ENCODE assay signal across 25 cellular contexts in the genomic region with DNA sequence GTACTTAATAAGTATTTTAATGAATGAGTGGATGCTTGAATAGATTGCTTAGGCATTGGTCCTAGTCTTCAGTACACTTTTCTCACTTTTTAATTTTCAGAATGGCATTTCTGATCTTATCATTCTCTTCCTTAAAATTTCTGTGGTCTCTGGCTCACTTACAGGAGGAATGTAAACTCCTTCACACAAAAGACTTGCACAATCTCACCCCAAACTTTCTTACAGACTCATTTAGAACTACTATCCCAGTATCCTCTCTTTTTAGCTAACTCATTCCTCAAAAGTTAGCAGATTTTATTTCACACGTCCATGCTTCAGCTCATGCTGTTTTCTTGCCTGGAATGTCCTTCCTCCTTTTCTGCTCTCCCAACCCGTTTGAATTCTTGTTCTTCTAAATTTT.
DNase-seq lines count a peak whose midpoint lies in the region; ATAC-seq, FAIRE-seq and TF ChIP-seq lines count a peak whose summit lies in the region.
"Had no signal": no experiment of that assay in that cellular context is flagged by ENCODE, and none has a peak within 500 bp of the region (broad histone marks: within the 10 kb centered on the region; RNA-seq: fewer than 3 reads in every experiment).

No MANE protein-coding gene starts in this region.

- no peak overlapping the region for H2BK12ac ChIP-seq in mesenchymal stem cell (ENCODE audit: low read length in 2 of 2)

- DNase-seq in ELR (ENCODE audit: low read depth) (peak; percentile 0), LHCN-M2 (ENCODE audit: low read depth) (peak; percentile 40), bronchial epithelial cell (ENCODE audit: low read depth) (peak; percentile 3), mesenchymal stem cell (peak; percentile 14), NCI-H446 treated with DMSO at 0.1 percent for 48 hours (lab: John Stamatoyannopoulos, UW) (no peak), amniotic stem cell (lab: John Stamatoyannopoulos, UW) (no peak)
- DNase-seq in stimulated activated naive CD4-positive, alpha-beta T cell treated with Interleukin-2 at 50 U/mL for 16 hours (lab: John Stamatoyannopoulos, UW): no peak
- DNase-seq: activated CD8-positive, alpha-beta T cell treated with anti-CD3 and anti-CD28 coated beads for 36 hours; activated T-cell treated with anti-CD3 and anti-CD28 coated beads, Interleukin-2, amount 50 U/mL, for 1 hour; amygdala; Caco-2; effector CD8-positive, alpha-beta T cell; erythroblast; kidney glomerular epithelial cell; NCI-H1436 treated with DMSO at 0.1 percent for 48 hours; NCI-H69; occipital lobe; stimulated activated CD4-positive, alpha-beta T cell treated with anti-CD3 and anti-CD28 coated beads, Interleukin-4, amount 100 ng/mL, for 24 hours; stimulated activated naive CD8-positive, alpha-beta T cell treated with anti-CD3 and anti-CD28 coated beads, Interleukin-15, amount 100 ng/mL, for 72 hours; T-helper 9 cell had no signal

- H3K27me3 ChIP-seq in bronchial epithelial cell (ENCODE audit: control insufficient read depth, insufficient read depth, low read length) (no peaks in the 10 kb centered on the region), mesenchymal stem cell (ENCODE audit: control insufficient read depth in 1 of 2, insufficient read depth in 1 of 2, low read length in 2 of 2) (no peaks in the 10 kb centered on the region)
- H3K27me3 ChIP-seq: BLaER1 treated with 17β-estradiol and CSF1 and Interleukin-3, amounts not matched to agents 10 nM and 100 nM; tibial nerve had no signal

- H3K36me3 ChIP-seq in bronchial epithelial cell (ENCODE audit: control insufficient read depth, insufficient read depth, low read length) (no peaks in the 10 kb centered on the region), mesenchymal stem cell (ENCODE audit: control insufficient read depth in 1 of 2, insufficient read depth in 2 of 2, low read depth in 1 of 2, low read length in 2 of 2) (no peaks in the 10 kb centered on the region)
- H3K36me3 ChIP-seq: BLaER1 treated with 17β-estradiol and CSF1 and Interleukin-3, amounts not matched to agents 10 nM and 100 nM; tibial nerve had no signal

- H2BK5ac ChIP-seq in mesenchymal stem cell (ENCODE audit: low read depth, low read length, poor library complexity, severe bottlenecking): no peak overlapping the region

- H3K79me1 ChIP-seq in mesenchymal stem cell (replicated peaks; ENCODE audit: low read length, poor library complexity, severe bottlenecking): no peaks in the 10 kb centered on the region

- FAIRE-seq in bronchial epithelial cell (lab: Jason Lieb, UNC): no peak

- no peak for ATAC-seq in GM19397 (IDR thresholded peaks at IDR 0.05; ENCODE audit: unreplicated experiment)
- ATAC-seq: activated CD8-positive, alpha-beta T cell treated with anti-CD3 and anti-CD28 coated beads for 36 hours; stimulated activated naive CD8-positive, alpha-beta T cell treated with anti-CD3 and anti-CD28 coated beads, Interleukin-15, amount 100 ng/mL, for 72 hours had no signal

- H3K9ac ChIP-seq in mesenchymal stem cell (ENCODE audit: low read length): no peak overlapping the region
- H3K9ac ChIP-seq: BLaER1 treated with 17β-estradiol and CSF1 and Interleukin-3, amounts not matched to agents 10 nM and 100 nM had no signal

- H2BK120ac ChIP-seq in mesenchymal stem cell (ENCODE audit: low read depth, low read length): no peak overlapping the region

- no peaks in the 10 kb centered on the region for H3K9me3 ChIP-seq in mesenchymal stem cell (ENCODE audit: control insufficient read depth, low read length)
- H3K9me3 ChIP-seq: BLaER1 treated with 17β-estradiol and CSF1 and Interleukin-3, amounts not matched to agents 10 nM and 100 nM; Caco-2; tibial nerve had no signal

- no peak overlapping the region for H3K23ac ChIP-seq in mesenchymal stem cell (ENCODE audit: low read length in 2 of 2)

- H3K18ac ChIP-seq in mesenchymal stem cell (ENCODE audit: low read depth in 1 of 2, low read length in 2 of 2): no peak overlapping the region

- no peak overlapping the region for H2AK5ac ChIP-seq in mesenchymal stem cell (ENCODE audit: low read length, severe bottlenecking)

- no peak overlapping the region for H3K14ac ChIP-seq in mesenchymal stem cell (ENCODE audit: low read length in 2 of 2)

- WGBS in mesenchymal stem cell: 83% methylated on average over 1 of the region's 2 CpGs

- no peak overlapping the region for H2AFZ ChIP-seq in mesenchymal stem cell (ENCODE audit: low read depth, low read length)

- no peak overlapping the region for H4K91ac ChIP-seq in mesenchymal stem cell (ENCODE audit: low read length)

- H3K4ac ChIP-seq in mesenchymal stem cell (ENCODE audit: low read depth in 1 of 2, low read length in 2 of 2): no peak overlapping the region

- no peak overlapping the region for H4K8ac ChIP-seq in mesenchymal stem cell (ENCODE audit: low read length)

- no peak for TF ChIP-seq CTCF in bronchial epithelial cell (IDR thresholded peaks at IDR 0.05; ENCODE audit: insufficient read depth, low read length, severe bottlenecking)

- no peak overlapping the region for H3K4me3 ChIP-seq in bronchial epithelial cell (ENCODE audit: low read depth, low read length)
- no peak overlapping the region for H3K4me3 ChIP-seq in mesenchymal stem cell (ENCODE audit: insufficient read depth in 1 of 2, low read depth in 1 of 2, low read length in 2 of 2)
- H3K4me3 ChIP-seq: BLaER1 treated with 17β-estradiol and CSF1 and Interleukin-3, amounts not matched to agents 10 nM and 100 nM; lung; tibial nerve had no signal

- H3K27ac ChIP-seq in mesenchymal stem cell (ENCODE audit: low read length, poor library complexity, severe bottlenecking): no peak overlapping the region
- H3K27ac ChIP-seq: BLaER1 treated with 17β-estradiol and CSF1 and Interleukin-3, amounts not matched to agents 10 nM and 100 nM; RWPE1; tibial nerve had no signal

- no peak overlapping the region for H2BK15ac ChIP-seq in mesenchymal stem cell (ENCODE audit: low read depth, poor library complexity, severe bottlenecking)

- no peaks in the 10 kb centered on the region for H3K4me1 ChIP-seq in mesenchymal stem cell (ENCODE audit: control insufficient read depth, insufficient read depth, low read depth, low read length)
- H3K4me1 ChIP-seq: BLaER1 treated with 17β-estradiol and CSF1 and Interleukin-3, amounts not matched to agents 10 nM and 100 nM; Caco-2; tibial nerve had no signal

- H3K4me2 ChIP-seq in mesenchymal stem cell (ENCODE audit: low read length, poor library complexity, severe bottlenecking): no peak overlapping the region
- H3K4me2 ChIP-seq: BLaER1 treated with 17β-estradiol and CSF1 and Interleukin-3, amounts not matched to agents 10 nM and 100 nM had no signal

Comparison
In these comparisons a context has a peak if more than half of its experiments do, and no peak if none do; other contexts are left out.
1. DNase-seq: peak in ELR (single experiment), LHCN-M2 (single experiment), bronchial epithelial cell (single experiment) and mesenchymal stem cell (single experiment); none in NCI-H446 treated with DMSO at 0.1 percent for 48 hours (single experiment), amniotic stem cell (single experiment) and stimulated activated naive CD4-positive, alpha-beta T cell treated with Interleukin-2 at 50 U/mL for 16 hours (single experiment).